In the genomic region with DNA sequence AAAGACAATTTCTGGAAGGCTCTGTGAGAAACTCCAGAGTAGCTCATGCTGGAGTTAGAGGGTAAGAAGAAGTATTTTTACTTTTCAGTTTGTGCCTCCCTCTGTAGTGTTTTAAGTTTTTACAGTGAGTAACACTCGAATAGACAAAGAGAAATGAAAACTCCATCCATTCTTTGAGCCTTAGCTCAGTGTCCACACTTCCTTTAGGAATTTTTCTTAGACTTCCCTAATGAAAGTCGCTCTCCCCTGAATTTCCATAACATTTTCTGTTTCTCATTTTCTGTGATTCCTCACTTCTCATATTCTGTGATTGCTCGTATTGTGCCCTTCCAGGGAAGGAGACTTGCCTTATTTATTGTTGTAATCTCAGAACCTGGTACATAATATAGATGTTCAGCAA, we compare ENCODE assay signal across 11 cellular contexts. TPM values are rescaled to one million over a fixed set of nuclear protein-coding genes. Genes with fewer than 3 reads are reported as not detected.
DNase-seq lines count a peak whose midpoint lies in the region; ATAC-seq and TF ChIP-seq lines count a peak whose summit lies in the region.
"Had no signal": no experiment of that assay in that cellular context is flagged by ENCODE, and none has a peak within 500 bp of the region (broad histone marks: within the 10 kb centered on the region; RNA-seq: fewer than 3 reads in every experiment).

No MANE protein-coding gene starts in this region.

- H2AFZ ChIP-seq in PC-3 (ENCODE audit: low read length) (no peak overlapping the region), osteoblast (ENCODE audit: low read length) (no peak overlapping the region)

- H3K4me3 ChIP-seq in DOHH2 (ENCODE audit: low read length) = peak overlapping the region; percentile 99
- H3K4me3 ChIP-seq in PC-3 (ENCODE audit: low read length) = peak overlapping the region; percentile 98
- peak overlapping the region; percentile 100 for H3K4me3 ChIP-seq in endocrine pancreas (ENCODE audit: control insufficient read depth, insufficient read depth, low read length)
- peak overlapping the region; percentile 97 for H3K4me3 ChIP-seq in osteoblast (ENCODE audit: insufficient read depth, low read length)

- H3K9me3 ChIP-seq in DOHH2 (ENCODE audit: control insufficient read depth, insufficient read depth, low read length) (peaks cover 17% of the 10 kb centered on the region; the same call in 1 of the 2 replicates), PC-3 (ENCODE audit: low read length) (no peaks in the 10 kb centered on the region), endocrine pancreas (ENCODE audit: control insufficient read depth, low read length) (no peaks in the 10 kb centered on the region), osteoblast (ENCODE audit: low read depth, low read length) (no peaks in the 10 kb centered on the region)
- H3K9me3 ChIP-seq: adrenal gland had no signal

- POLR2A ChIA-PET in PC-3 (lab: Charles Lee; ENCODE audit: unreplicated experiment) = interaction anchor here (0.6 kb wide), 1 partner anchor 22 kb away, joined by 3 read pairs; no protein-coding TSS in a partner anchor

- H3K9me2 ChIP-seq in DOHH2 (replicated peaks; ENCODE audit: control insufficient read depth, low read length) (no peaks in the 10 kb centered on the region), PC-3 (replicated peaks; ENCODE audit: low read length) (no peaks in the 10 kb centered on the region)

- ATAC-seq in PC-3 = no peak
- no peak for ATAC-seq in GM19467 (IDR thresholded peaks at IDR 0.05; ENCODE audit: unreplicated experiment)
- ATAC-seq in GM18502 (IDR thresholded peaks at IDR 0.05; ENCODE audit: poor library complexity, unreplicated experiment) = no peak

- H3F3A ChIP-seq in DOHH2 (ENCODE audit: control insufficient read depth, insufficient read depth) = peaks cover 32% of the 10 kb centered on the region
- no peaks in the 10 kb centered on the region for H3F3A ChIP-seq in PC-3 (ENCODE audit: low read length, unreplicated experiment)

- H3K4me1 ChIP-seq in DOHH2 (ENCODE audit: control insufficient read depth, low read length) (peaks cover 52% of the 10 kb centered on the region), PC-3 (ENCODE audit: insufficient read depth, low read length) (peaks cover 37% of the 10 kb centered on the region), endocrine pancreas (ENCODE audit: control insufficient read depth, insufficient read depth, low read length) (peaks cover 29% of the 10 kb centered on the region), osteoblast (ENCODE audit: insufficient read depth, low read length) (peaks cover 32% of the 10 kb centered on the region)

- no peaks in the 10 kb centered on the region; the same call in 1 of the 2 replicates for H3K27me3 ChIP-seq in DOHH2 (ENCODE audit: control insufficient read depth, low read length)
- H3K27me3 ChIP-seq in PC-3 (ENCODE audit: low read length) = no peaks in the 10 kb centered on the region
- H3K27me3 ChIP-seq in endocrine pancreas (ENCODE audit: control insufficient read depth, insufficient read depth, low read length) = no peaks in the 10 kb centered on the region
- no peaks in the 10 kb centered on the region for H3K27me3 ChIP-seq in osteoblast (ENCODE audit: insufficient read depth, low read length)
- H3K27me3 ChIP-seq: adrenal gland had no signal

- no peak for DNase-seq in PC-3
- no peak for DNase-seq in osteoblast (ENCODE audit: insufficient read length, low spot score, missing footprints)
- no peak for DNase-seq in effector CD8-positive, alpha-beta T cell (lab: John Stamatoyannopoulos, UW)
- no peak for DNase-seq in stimulated activated CD4-positive, alpha-beta T cell treated with anti-CD3 and anti-CD28 coated beads, Interleukin-15, amount 100 ng/mL, for 24 hours
- DNase-seq: adrenal gland, NCI-H774, substantia nigra had no signal

- TF ChIP-seq CTCF in DOHH2 (IDR thresholded peaks at IDR 0.05; ENCODE audit: low read depth, low read length, poor library complexity, severe bottlenecking) = no peak
- no peak for TF ChIP-seq CTCF in PC-3 (conservative IDR thresholded peaks at IDR 0.05; ENCODE audit: low read depth, low read length)
- TF ChIP-seq CTCF in osteoblast (IDR thresholded peaks at IDR 0.05; ENCODE audit: extremely low read depth, low read depth, low read length) = no peak

- CTCF ChIA-PET in PC-3 (lab: Charles Lee) = no interaction called here

- H4K20me1 ChIP-seq in DOHH2 (ENCODE audit: control insufficient read depth, insufficient read depth, low read depth, low read length) (no peaks in the 10 kb centered on the region), PC-3 (ENCODE audit: low read length) (no peaks in the 10 kb centered on the region; the same call in 1 of the 2 replicates), osteoblast (ENCODE audit: insufficient read depth, low read length) (peaks cover 8% of the 10 kb centered on the region)

- H3K4me2 ChIP-seq in DOHH2 (ENCODE audit: low read length) = peak overlapping the region; percentile 89
- H3K4me2 ChIP-seq in PC-3 (ENCODE audit: low read length) = peak overlapping the region; percentile 96
- peak overlapping the region; percentile 96 for H3K4me2 ChIP-seq in osteoblast (ENCODE audit: insufficient read depth, low read length)

- no peak overlapping the region for H3K9ac ChIP-seq in PC-3 (ENCODE audit: low read length)
- H3K9ac ChIP-seq in endocrine pancreas (ENCODE audit: control insufficient read depth, insufficient read depth, low read length) = no peak overlapping the region

- BruUV-seq in PC-3 (replicated peaks; lab: Mats Ljungman, UMichigan) = no TSS peak

- H3K36me3 ChIP-seq in DOHH2 (ENCODE audit: control insufficient read depth, low read length) (peaks cover 63% of the 10 kb centered on the region), PC-3 (ENCODE audit: low read depth, low read length) (no peaks in the 10 kb centered on the region), endocrine pancreas (ENCODE audit: control insufficient read depth, insufficient read depth, low read length) (no peaks in the 10 kb centered on the region), osteoblast (ENCODE audit: insufficient read depth, low read length) (peaks cover 8% of the 10 kb centered on the region)
- H3K36me3 ChIP-seq: adrenal gland had no signal

- peaks cover 90% of the 10 kb centered on the region for H3K79me2 ChIP-seq in DOHH2 (ENCODE audit: control insufficient read depth, low read length)
- H3K79me2 ChIP-seq in PC-3 (ENCODE audit: low read length) = peaks cover 60% of the 10 kb centered on the region
- peaks cover 65% of the 10 kb centered on the region for H3K79me2 ChIP-seq in osteoblast (ENCODE audit: insufficient read depth, low read length)

- H3K27ac ChIP-seq in DOHH2 (ENCODE audit: low read depth, low read length) (peak overlapping the region; percentile 91), PC-3 (ENCODE audit: low read length) (no peak overlapping the region), osteoblast (ENCODE audit: low read depth, low read length) (peak overlapping the region; percentile 98)

- intact Hi-C loops in PC-3 (cut with micrococcal nuclease) = no loop called here

RNA-seq across cellular contexts. Expression of a gene that starts 2.1 kb away (rescaled TPM):
- 28.6 and 40.1 TPM in 2 replicates for total RNA-seq in PC-3 (2014; rRNA removed)
- total RNA-seq in osteoblast = 103 and 104 TPM in 2 replicates

RNA-seq across cellular contexts. Expression of a gene that starts 45.5 kb away (rescaled TPM):
- 86.1 and 99.0 TPM in 2 replicates for total RNA-seq in PC-3 (2014; rRNA removed)
- 122 and 134 TPM in 2 replicates for total RNA-seq in osteoblast
